1 cellular context compared by ENCODE assay signal in the genomic region with DNA sequence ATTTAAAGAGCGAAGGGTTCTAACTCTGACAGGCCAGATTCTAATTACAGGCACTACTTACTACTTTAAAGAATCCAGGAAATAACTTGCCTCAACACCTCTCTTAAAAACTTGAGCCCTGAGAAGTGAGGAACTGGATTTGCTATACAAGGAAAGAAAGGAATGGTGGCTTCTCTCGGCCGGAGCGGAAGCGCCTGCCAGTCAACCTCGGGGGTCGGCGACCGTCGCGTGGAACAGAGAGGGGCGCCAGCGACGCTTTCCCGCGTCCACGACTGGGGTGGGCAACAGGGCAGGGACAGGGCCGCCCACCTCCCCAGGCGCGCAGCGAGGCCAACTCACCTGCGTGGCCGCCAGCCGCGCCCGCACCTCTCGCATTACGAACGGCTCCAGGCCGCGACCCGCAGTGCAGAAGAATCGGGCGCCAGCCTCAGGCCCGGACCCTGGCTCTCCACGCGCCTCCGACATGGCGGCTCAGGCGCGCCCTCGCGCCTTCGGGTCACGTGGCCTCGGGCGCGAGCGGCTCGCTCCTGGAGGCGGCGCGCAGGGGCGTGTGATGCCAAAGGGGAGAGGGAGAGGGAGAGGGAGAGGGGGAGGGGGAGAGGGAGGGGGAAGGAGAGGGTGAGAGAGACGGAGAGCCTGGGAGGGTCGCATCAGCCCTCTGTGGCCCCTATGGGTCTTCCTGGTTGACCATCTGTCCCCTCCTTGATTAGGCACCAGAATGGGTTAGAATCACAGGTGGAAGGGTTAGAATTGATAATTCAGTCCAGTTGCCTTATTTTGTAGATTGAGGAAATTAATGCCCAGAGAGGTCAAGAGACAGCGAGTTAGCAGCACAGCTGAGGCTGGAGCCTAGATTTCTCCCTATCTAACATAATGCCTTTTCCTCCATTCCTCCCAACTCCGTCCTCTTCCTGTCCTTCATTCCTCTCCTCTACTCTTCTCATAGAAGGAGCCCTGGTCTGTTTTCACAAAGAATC.
TF ChIP-seq lines count a peak whose summit lies in the region.

A gene with protein sequence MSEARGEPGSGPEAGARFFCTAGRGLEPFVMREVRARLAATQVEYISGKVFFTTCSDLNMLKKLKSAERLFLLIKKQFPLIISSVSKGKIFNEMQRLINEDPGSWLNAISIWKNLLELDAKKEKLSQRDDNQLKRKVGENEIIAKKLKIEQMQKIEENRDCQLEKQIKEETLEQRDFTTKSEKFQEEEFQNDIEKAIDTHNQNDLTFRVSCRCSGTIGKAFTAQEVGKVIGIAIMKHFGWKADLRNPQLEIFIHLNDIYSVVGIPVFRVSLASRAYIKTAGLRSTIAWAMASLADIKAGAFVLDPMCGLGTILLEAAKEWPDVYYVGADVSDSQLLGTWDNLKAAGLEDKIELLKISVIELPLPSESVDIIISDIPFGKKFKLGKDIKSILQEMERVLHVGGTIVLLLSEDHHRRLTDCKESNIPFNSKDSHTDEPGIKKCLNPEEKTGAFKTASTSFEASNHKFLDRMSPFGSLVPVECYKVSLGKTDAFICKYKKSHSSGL (minus strand): TSS at position 484 of the 977 bp plus-strand sequence. CDS start 19 bp downstream, at position 465.

TF ChIP-seq in HepG2, 621 proteins besides CTCF, POLR2A, EP300 and RAD21 (continued from another document and continues in another):
- TF ChIP-seq, protein P1, sequence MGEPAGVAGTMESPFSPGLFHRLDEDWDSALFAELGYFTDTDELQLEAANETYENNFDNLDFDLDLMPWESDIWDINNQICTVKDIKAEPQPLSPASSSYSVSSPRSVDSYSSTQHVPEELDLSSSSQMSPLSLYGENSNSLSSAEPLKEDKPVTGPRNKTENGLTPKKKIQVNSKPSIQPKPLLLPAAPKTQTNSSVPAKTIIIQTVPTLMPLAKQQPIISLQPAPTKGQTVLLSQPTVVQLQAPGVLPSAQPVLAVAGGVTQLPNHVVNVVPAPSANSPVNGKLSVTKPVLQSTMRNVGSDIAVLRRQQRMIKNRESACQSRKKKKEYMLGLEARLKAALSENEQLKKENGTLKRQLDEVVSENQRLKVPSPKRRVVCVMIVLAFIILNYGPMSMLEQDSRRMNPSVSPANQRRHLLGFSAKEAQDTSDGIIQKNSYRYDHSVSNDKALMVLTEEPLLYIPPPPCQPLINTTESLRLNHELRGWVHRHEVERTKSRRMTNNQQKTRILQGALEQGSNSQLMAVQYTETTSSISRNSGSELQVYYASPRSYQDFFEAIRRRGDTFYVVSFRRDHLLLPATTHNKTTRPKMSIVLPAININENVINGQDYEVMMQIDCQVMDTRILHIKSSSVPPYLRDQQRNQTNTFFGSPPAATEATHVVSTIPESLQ (CRISPR knock-in tag; conservative IDR thresholded peaks at IDR 0.05): no peak
- TF ChIP-seq POLR2AphosphoS5 (IDR thresholded peaks at IDR 0.05; ENCODE audit: low read depth, low read length) (peak; percentile 88), ZNF841 (CRISPR knock-in tag; IDR thresholded peaks at IDR 0.05; ENCODE audit: borderline replicate concordance) (no peak), ZNF891 (CRISPR knock-in tag; IDR thresholded peaks at IDR 0.05) (peak; percentile 99), ZNF773 (CRISPR knock-in tag; IDR thresholded peaks at IDR 0.05; ENCODE audit: borderline replicate concordance) (peak; percentile 90; the same call in 1 of the 2 replicates), FOXA1 (IDR thresholded peaks at IDR 0.05) (no peak), FOXA1 (CRISPR knock-in tag; IDR thresholded peaks at IDR 0.05) (peak; percentile 36; the same call in 1 of the 2 replicates), ZNF235 (CRISPR knock-in tag; IDR thresholded peaks at IDR 0.05; ENCODE audit: borderline replicate concordance) (peak; percentile 97; the same call in 1 of the 2 replicates), ZNF781 (CRISPR knock-in tag; IDR thresholded peaks at IDR 0.05; ENCODE audit: borderline replicate concordance, not compliant biosample characterization) (peak; percentile 81), MEIS1 (CRISPR knock-in tag; IDR thresholded peaks at IDR 0.05; ENCODE audit: borderline replicate concordance) (peak; percentile 72; the same call in 1 of the 2 replicates), ZNF160 (CRISPR knock-in tag; IDR thresholded peaks at IDR 0.05) (peak; percentile 97), POLR2AphosphoS2 (IDR thresholded peaks at IDR 0.05; ENCODE audit: low read depth, low read length) (no peak), MTA1 (CRISPR knock-in tag; IDR thresholded peaks at IDR 0.05; ENCODE audit: borderline replicate concordance) (peak; percentile 97; the same call in 1 of the 2 replicates), KLF16 (CRISPR knock-in tag; IDR thresholded peaks at IDR 0.05) (peak in 1 of 2 experiments; percentile 94; a peak in 2 of 4 replicates), TOPORS (CRISPR knock-in tag; IDR thresholded peaks at IDR 0.05) (peak; percentile 84; the same call in 1 of the 2 replicates), ZMYM4 (CRISPR knock-in tag; IDR thresholded peaks at IDR 0.05) (peak; percentile 95), NFE2L2 (IDR thresholded peaks at IDR 0.05; ENCODE audit: low read length) (no peak), PHF20 (CRISPR knock-in tag; IDR thresholded peaks at IDR 0.05) (peak; percentile 60; the same call in 1 of the 2 replicates), SRSF9 (IDR thresholded peaks at IDR 0.05; ENCODE audit: borderline replicate concordance, insufficient read depth, low read depth, low read length, poor library complexity, severe bottlenecking) (no peak), HHEX (CRISPR knock-in tag; IDR thresholded peaks at IDR 0.05) (no peak), MED1 (CRISPR knock-in tag; IDR thresholded peaks at IDR 0.05) (peak; percentile 80), ZFAT (CRISPR knock-in tag; conservative IDR thresholded peaks at IDR 0.05) (peak; percentile 89; the same call in 1 of the 2 replicates), ZNF382 (CRISPR knock-in tag; IDR thresholded peaks at IDR 0.05; ENCODE audit: borderline replicate concordance) (no peak), CBX2 (IDR thresholded peaks at IDR 0.05; ENCODE audit: low read depth, low read length) (no peak), CBX2 (CRISPR knock-in tag; IDR thresholded peaks at IDR 0.05; ENCODE audit: low read depth) (peak; percentile 98)
- TF ChIP-seq, protein P2, sequence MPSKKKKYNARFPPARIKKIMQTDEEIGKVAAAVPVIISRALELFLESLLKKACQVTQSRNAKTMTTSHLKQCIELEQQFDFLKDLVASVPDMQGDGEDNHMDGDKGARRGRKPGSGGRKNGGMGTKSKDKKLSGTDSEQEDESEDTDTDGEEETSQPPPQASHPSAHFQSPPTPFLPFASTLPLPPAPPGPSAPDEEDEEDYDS (CRISPR knock-in tag; IDR thresholded peaks at IDR 0.05): peak; percentile 14; the same call in 1 of the 2 replicates
- TF ChIP-seq, protein P3, sequence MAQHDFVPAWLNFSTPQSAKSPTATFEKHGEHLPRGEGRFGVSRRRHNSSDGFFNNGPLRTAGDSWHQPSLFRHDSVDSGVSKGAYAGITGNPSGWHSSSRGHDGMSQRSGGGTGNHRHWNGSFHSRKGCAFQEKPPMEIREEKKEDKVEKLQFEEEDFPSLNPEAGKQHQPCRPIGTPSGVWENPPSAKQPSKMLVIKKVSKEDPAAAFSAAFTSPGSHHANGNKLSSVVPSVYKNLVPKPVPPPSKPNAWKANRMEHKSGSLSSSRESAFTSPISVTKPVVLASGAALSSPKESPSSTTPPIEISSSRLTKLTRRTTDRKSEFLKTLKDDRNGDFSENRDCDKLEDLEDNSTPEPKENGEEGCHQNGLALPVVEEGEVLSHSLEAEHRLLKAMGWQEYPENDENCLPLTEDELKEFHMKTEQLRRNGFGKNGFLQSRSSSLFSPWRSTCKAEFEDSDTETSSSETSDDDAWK (CRISPR knock-in tag; IDR thresholded peaks at IDR 0.05): no peak
- TF ChIP-seq, protein P4, sequence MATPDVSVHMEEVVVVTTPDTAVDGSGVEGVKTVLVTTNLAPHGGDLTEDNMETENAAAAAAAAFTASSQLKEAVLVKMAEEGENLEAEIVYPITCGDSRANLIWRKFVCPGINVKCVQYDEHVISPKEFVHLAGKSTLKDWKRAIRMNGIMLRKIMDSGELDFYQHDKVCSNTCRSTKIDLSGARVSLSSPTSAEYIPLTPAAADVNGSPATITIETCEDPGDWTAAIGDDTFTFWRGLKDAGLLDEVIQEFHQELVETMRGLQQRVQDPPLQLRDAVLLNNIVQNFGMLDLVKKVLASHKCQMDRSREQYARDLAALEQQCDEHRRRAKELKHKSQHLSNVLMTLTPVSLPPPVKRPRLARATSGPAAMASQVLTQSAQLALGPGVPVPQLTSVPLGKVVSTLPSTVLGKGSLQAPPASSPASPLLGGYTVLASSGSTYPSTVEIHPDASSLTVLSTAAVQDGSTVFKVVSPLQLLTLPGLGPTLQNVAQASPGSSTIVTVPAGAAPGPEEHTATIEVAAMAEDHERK (CRISPR knock-in tag; IDR thresholded peaks at IDR 0.05; ENCODE audit: low read depth): peak; percentile 16; the same call in 1 of the 2 replicates
- TF ChIP-seq, protein P5, sequence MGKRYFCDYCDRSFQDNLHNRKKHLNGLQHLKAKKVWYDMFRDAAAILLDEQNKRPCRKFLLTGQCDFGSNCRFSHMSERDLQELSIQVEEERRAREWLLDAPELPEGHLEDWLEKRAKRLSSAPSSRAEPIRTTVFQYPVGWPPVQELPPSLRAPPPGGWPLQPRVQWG (CRISPR knock-in tag; IDR thresholded peaks at IDR 0.05; ENCODE audit: borderline replicate concordance, low read depth): no peak
- TF ChIP-seq, protein P6, sequence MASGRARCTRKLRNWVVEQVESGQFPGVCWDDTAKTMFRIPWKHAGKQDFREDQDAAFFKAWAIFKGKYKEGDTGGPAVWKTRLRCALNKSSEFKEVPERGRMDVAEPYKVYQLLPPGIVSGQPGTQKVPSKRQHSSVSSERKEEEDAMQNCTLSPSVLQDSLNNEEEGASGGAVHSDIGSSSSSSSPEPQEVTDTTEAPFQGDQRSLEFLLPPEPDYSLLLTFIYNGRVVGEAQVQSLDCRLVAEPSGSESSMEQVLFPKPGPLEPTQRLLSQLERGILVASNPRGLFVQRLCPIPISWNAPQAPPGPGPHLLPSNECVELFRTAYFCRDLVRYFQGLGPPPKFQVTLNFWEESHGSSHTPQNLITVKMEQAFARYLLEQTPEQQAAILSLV (CRISPR knock-in tag; IDR thresholded peaks at IDR 0.05; ENCODE audit: borderline replicate concordance): no peak; the same call in none of the 2 replicates
- TF ChIP-seq, protein P7, sequence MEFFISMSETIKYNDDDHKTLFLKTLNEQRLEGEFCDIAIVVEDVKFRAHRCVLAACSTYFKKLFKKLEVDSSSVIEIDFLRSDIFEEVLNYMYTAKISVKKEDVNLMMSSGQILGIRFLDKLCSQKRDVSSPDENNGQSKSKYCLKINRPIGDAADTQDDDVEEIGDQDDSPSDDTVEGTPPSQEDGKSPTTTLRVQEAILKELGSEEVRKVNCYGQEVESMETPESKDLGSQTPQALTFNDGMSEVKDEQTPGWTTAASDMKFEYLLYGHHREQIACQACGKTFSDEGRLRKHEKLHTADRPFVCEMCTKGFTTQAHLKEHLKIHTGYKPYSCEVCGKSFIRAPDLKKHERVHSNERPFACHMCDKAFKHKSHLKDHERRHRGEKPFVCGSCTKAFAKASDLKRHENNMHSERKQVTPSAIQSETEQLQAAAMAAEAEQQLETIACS (CRISPR knock-in tag; IDR thresholded peaks at IDR 0.05): peak; percentile 99
- TF ChIP-seq, protein P8, sequence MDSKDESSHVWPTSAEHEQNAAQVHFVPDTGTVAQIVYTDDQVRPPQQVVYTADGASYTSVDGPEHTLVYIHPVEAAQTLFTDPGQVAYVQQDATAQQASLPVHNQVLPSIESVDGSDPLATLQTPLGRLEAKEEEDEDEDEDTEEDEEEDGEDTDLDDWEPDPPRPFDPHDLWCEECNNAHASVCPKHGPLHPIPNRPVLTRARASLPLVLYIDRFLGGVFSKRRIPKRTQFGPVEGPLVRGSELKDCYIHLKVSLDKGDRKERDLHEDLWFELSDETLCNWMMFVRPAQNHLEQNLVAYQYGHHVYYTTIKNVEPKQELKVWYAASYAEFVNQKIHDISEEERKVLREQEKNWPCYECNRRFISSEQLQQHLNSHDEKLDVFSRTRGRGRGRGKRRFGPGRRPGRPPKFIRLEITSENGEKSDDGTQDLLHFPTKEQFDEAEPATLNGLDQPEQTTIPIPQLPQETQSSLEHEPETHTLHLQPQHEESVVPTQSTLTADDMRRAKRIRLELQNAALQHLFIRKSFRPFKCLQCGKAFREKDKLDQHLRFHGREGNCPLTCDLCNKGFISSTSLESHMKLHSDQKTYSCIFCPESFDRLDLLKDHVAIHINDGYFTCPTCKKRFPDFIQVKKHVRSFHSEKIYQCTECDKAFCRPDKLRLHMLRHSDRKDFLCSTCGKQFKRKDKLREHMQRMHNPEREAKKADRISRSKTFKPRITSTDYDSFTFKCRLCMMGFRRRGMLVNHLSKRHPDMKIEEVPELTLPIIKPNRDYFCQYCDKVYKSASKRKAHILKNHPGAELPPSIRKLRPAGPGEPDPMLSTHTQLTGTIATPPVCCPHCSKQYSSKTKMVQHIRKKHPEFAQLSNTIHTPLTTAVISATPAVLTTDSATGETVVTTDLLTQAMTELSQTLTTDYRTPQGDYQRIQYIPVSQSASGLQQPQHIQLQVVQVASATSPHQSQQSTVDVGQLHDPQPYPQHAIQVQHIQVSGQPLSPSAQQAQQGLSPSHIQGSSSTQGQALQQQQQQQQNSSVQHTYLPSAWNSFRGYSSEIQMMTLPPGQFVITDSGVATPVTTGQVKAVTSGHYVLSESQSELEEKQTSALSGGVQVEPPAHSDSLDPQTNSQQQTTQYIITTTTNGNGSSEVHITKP (CRISPR knock-in tag; IDR thresholded peaks at IDR 0.05; ENCODE audit: low read depth): no peak
- TF ChIP-seq, protein P9, sequence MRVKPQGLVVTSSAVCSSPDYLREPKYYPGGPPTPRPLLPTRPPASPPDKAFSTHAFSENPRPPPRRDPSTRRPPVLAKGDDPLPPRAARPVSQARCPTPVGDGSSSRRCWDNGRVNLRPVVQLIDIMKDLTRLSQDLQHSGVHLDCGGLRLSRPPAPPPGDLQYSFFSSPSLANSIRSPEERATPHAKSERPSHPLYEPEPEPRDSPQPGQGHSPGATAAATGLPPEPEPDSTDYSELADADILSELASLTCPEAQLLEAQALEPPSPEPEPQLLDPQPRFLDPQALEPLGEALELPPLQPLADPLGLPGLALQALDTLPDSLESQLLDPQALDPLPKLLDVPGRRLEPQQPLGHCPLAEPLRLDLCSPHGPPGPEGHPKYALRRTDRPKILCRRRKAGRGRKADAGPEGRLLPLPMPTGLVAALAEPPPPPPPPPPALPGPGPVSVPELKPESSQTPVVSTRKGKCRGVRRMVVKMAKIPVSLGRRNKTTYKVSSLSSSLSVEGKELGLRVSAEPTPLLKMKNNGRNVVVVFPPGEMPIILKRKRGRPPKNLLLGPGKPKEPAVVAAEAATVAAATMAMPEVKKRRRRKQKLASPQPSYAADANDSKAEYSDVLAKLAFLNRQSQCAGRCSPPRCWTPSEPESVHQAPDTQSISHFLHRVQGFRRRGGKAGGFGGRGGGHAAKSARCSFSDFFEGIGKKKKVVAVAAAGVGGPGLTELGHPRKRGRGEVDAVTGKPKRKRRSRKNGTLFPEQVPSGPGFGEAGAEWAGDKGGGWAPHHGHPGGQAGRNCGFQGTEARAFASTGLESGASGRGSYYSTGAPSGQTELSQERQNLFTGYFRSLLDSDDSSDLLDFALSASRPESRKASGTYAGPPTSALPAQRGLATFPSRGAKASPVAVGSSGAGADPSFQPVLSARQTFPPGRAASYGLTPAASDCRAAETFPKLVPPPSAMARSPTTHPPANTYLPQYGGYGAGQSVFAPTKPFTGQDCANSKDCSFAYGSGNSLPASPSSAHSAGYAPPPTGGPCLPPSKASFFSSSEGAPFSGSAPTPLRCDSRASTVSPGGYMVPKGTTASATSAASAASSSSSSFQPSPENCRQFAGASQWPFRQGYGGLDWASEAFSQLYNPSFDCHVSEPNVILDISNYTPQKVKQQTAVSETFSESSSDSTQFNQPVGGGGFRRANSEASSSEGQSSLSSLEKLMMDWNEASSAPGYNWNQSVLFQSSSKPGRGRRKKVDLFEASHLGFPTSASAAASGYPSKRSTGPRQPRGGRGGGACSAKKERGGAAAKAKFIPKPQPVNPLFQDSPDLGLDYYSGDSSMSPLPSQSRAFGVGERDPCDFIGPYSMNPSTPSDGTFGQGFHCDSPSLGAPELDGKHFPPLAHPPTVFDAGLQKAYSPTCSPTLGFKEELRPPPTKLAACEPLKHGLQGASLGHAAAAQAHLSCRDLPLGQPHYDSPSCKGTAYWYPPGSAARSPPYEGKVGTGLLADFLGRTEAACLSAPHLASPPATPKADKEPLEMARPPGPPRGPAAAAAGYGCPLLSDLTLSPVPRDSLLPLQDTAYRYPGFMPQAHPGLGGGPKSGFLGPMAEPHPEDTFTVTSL (CRISPR knock-in tag; IDR thresholded peaks at IDR 0.05; ENCODE audit: borderline replicate concordance): no peak
